In the genomic region with DNA sequence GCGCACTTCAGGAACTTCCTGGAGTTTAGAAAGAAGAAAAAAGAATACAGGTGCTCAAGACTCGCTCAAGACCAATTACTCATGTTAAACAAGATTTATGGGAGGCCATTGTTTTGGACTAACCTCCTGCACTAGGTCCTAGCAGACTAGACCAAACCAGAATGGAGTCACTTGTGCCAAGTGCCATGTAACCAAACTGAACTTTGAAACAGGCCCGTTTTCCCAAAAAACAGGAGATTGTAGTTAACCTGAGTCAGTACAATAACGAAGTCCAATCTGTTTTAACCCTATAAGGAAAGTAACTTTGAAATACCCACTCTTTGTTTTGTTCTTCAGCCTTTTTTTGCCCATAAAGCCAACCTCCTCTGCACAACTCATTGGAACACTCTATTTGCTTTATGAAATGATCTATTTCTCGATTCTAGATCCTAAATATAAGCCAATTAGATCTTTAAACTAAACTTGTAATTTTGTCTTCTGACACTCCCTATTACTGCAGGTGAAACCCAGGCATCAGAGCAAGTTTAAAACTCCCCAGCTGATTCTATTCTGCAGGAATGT, we compare ENCODE assay signal across 8 cellular contexts. TPM values are rescaled to one million over a fixed set of nuclear protein-coding genes. Genes with fewer than 3 reads are reported as not detected.
DNase-seq lines count a peak whose midpoint lies in the region; ATAC-seq and TF ChIP-seq lines count a peak whose summit lies in the region.

No MANE protein-coding gene starts in this region.

- no peaks in the 10 kb centered on the region for H3K9me3 Mint-ChIP-seq in activated T-cell treated with anti-CD3 and anti-CD28 coated beads, Interleukin-2, amount 50 U/mL, for 72 hours
- H3K9me3 Mint-ChIP-seq in type B pancreatic cell = peaks cover 4% of the 10 kb centered on the region

- H3K4me3 ChIP-seq in astrocyte of the cerebellum (ENCODE audit: low read depth, low read length) = peak overlapping the region; percentile 75
- peak overlapping the region; percentile 68 for H3K4me3 ChIP-seq in lung

- H3K27ac ChIP-seq in lung (ENCODE audit: low read depth in 1 of 2, low read length in 1 of 2) = peak overlapping the region; percentile 90 to 94

- no peak for DNase-seq in activated T-cell treated with anti-CD3 and anti-CD28 coated beads, Interleukin-2, amount 50 U/mL, for 72 hours
- DNase-seq in activated T-cell treated with anti-CD3 and anti-CD28 coated beads, Interleukin-2, amount 50 U/mL, for 1 hour = no peak
- DNase-seq in astrocyte of the cerebellum (ENCODE audit: low read depth) (no peak), lung (ENCODE audit: low spot score) (no peak), type B pancreatic cell (ENCODE audit: extremely low spot score, unreplicated experiment) (no peak), DMS79 treated with DMSO at 0.1 percent for 48 hours (lab: John Stamatoyannopoulos, UW) (no peak), SIG-M5 treated with dmso at 0.1 percent for 504 hours (lab: John Stamatoyannopoulos, UW; ENCODE audit: unreplicated experiment) (no peak), SK-N-DZ (ENCODE audit: low spot score) (no peak)

- H3K4me1 ChIP-seq in lung (ENCODE audit: control insufficient read depth in 2 of 2, insufficient read depth in 2 of 2, low read length in 2 of 2) = peaks cover 2 to 8% of the 10 kb centered on the region in 2 donors

- in situ Hi-C loops in astrocyte of the cerebellum (cut with HindIII; ENCODE audit: low sequenced_read_pairs) = no loop called here

- no peaks in the 10 kb centered on the region for H3K36me3 ChIP-seq in lung (ENCODE audit: control insufficient read depth in 2 of 2, insufficient read depth in 2 of 2, low read length in 2 of 2)

- H3K27me3 Mint-ChIP-seq in activated T-cell treated with anti-CD3 and anti-CD28 coated beads, Interleukin-2, amount 50 U/mL, for 72 hours (ENCODE audit: low read depth) = no peaks in the 10 kb centered on the region
- no peaks in the 10 kb centered on the region for H3K27me3 Mint-ChIP-seq in type B pancreatic cell

- TF ChIP-seq CTCF in astrocyte of the cerebellum (IDR thresholded peaks at IDR 0.05; ENCODE audit: low read depth, low read length, missing control alignments) = no peak
- no peak for TF ChIP-seq CTCF in lung (IDR thresholded peaks at IDR 0.05; ENCODE audit: control extremely low read depth, extremely low read depth)
- no peak for TF ChIP-seq CTCF in type B pancreatic cell (conservative IDR thresholded peaks at IDR 0.05)

- 92% methylated on average over 5 of the region's 5 CpGs for WGBS in lung, 2 donors

- ATAC-seq in activated T-cell treated with anti-CD3 and anti-CD28 coated beads, Interleukin-2, amount 50 U/mL, for 72 hours (replicated peaks in 1 of 2) = no peak
- ATAC-seq in lung (ENCODE audit: insufficient read depth, low FRiP score) = no peak

- peaks cover 37% of the 10 kb centered on the region for H3K4me1 Mint-ChIP-seq in activated T-cell treated with anti-CD3 and anti-CD28 coated beads, Interleukin-2, amount 50 U/mL, for 72 hours (ENCODE audit: low read depth)
- H3K4me1 Mint-ChIP-seq in type B pancreatic cell (ENCODE audit: unreplicated experiment) = peaks cover 33% of the 10 kb centered on the region

- H3K36me3 Mint-ChIP-seq in activated T-cell treated with anti-CD3 and anti-CD28 coated beads, Interleukin-2, amount 50 U/mL, for 72 hours (ENCODE audit: insufficient read depth in 2 of 2) = no peaks in the 10 kb centered on the region
- H3K36me3 Mint-ChIP-seq in type B pancreatic cell = peaks cover 3% of the 10 kb centered on the region

- H3K4me3 Mint-ChIP-seq in activated T-cell treated with anti-CD3 and anti-CD28 coated beads, Interleukin-2, amount 50 U/mL, for 72 hours = peak overlapping the region; percentile 79 to 97
- peak overlapping the region; percentile 98 for H3K4me3 Mint-ChIP-seq in type B pancreatic cell

- H3K9me3 ChIP-seq in lung (ENCODE audit: control insufficient read depth in 2 of 2, insufficient read depth in 1 of 2, low read length in 1 of 2) = no peaks in the 10 kb centered on the region

- no peaks in the 10 kb centered on the region for H3K27me3 ChIP-seq in lung (ENCODE audit: control insufficient read depth, insufficient read depth)

- H3K27ac Mint-ChIP-seq in activated T-cell treated with anti-CD3 and anti-CD28 coated beads, Interleukin-2, amount 50 U/mL, for 72 hours = peak overlapping the region; percentile 96
- peak overlapping the region; percentile 94 for H3K27ac Mint-ChIP-seq in type B pancreatic cell

RNA-seq across cellular contexts. Expression of a gene that starts 0.7 kb away (rescaled TPM):
- total RNA-seq in activated T-cell treated with anti-CD3 and anti-CD28 coated beads, Interleukin-2, amount 50 U/mL, for 72 hours = 10 to 100 TPM; 20.9 to 50.5 TPM
- total RNA-seq in lung = 10 to 100 TPM; 30.8 to 35.8 TPM
- 10 to 100 TPM; 43.1 to 51.6 TPM for polyA plus RNA-seq in lung
- total RNA-seq in type B pancreatic cell (ENCODE audit: low replicate concordance) = 49.6 and 57.1 TPM in 2 replicates
- 54.2 and 68.1 TPM in 2 replicates for polyA plus RNA-seq in SK-N-DZ (2014; cell fraction: cytosol; rRNA removed)
- polyA plus RNA-seq in SK-N-DZ (2014; cell fraction: nucleus; rRNA removed) = 34.2 and 38.7 TPM in 2 replicates
